ENCODE assay signal across 1 cellular context in the genomic region with DNA sequence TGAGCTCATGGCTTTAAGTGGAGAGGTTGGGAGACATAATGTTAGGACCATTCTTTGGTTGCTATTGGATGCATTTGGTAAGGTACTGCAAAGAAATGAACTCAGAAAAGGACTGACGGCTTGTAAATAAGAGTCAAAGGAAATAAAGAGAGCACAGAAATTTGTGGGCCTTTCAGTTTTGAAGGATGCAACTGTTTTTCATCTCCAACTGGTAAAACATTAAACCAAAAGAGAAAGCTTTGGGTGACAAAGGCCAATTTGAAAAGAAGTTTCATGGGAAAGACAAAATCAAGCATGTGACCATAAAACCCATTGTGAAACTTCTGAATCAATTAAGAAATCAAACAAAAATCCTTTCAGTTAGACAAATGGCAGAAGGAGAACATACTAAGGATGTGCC.
TF ChIP-seq lines count a peak whose summit lies in the region.

No MANE protein-coding gene starts in this region.

TF ChIP-seq in HepG2, 621 proteins besides CTCF, POLR2A, EP300 and RAD21 (continued from another document and continues in another):
- TF ChIP-seq GATAD2A (CRISPR knock-in tag; IDR thresholded peaks at IDR 0.05) (no peak; the same call in 1 of the 2 replicates), TCF7 (IDR thresholded peaks at IDR 0.05; ENCODE audit: low read depth) (peak; percentile 35; the same call in 1 of the 2 replicates), CEBPB (IDR thresholded peaks at IDR 0.05; ENCODE audit: borderline replicate concordance, low read depth, low read length) (peak; percentile 48; the same call in 1 of the 2 replicates), MYC (CRISPR knock-in tag; IDR thresholded peaks at IDR 0.05; ENCODE audit: borderline replicate concordance) (no peak), KDM1A (CRISPR knock-in tag; IDR thresholded peaks at IDR 0.05) (0 out of 2 replicates have a peak, but pooled peaks have one; percentile 32), CREB1 (IDR thresholded peaks at IDR 0.05) (no peak), CREB1 (CRISPR knock-in tag; IDR thresholded peaks at IDR 0.05) (0 out of 2 replicates have a peak, but pooled peaks have one; percentile 34), HNF4A (CRISPR knock-in tag; IDR thresholded peaks at IDR 0.05) (peak; percentile 24; the same call in 1 of the 2 replicates), MEIS2 (CRISPR knock-in tag; IDR thresholded peaks at IDR 0.05) (no peak), SOX5 (CRISPR knock-in tag; IDR thresholded peaks at IDR 0.05; ENCODE audit: borderline replicate concordance) (peak; percentile 74; the same call in 1 of the 2 replicates), ZNF136 (CRISPR knock-in tag; IDR thresholded peaks at IDR 0.05; ENCODE audit: low read depth) (no peak), GPN1 (CRISPR knock-in tag; IDR thresholded peaks at IDR 0.05; ENCODE audit: borderline replicate concordance) (no peak), NFRKB (IDR thresholded peaks at IDR 0.05) (no peak), GTF3A (CRISPR knock-in tag; conservative IDR thresholded peaks at IDR 0.05) (no peak), RXRB (CRISPR knock-in tag; IDR thresholded peaks at IDR 0.05; ENCODE audit: borderline replicate concordance) (0 out of 2 replicates have a peak, but pooled peaks have one; percentile 12), ZIK1 (CRISPR knock-in tag; IDR thresholded peaks at IDR 0.05; ENCODE audit: borderline replicate concordance, low read depth) (no peak), HNRNPK (IDR thresholded peaks at IDR 0.05; ENCODE audit: low read depth, low read length, poor library complexity, severe bottlenecking) (no peak), PHF8 (CRISPR knock-in tag; IDR thresholded peaks at IDR 0.05) (no peak), SMARCC2 (IDR thresholded peaks at IDR 0.05) (no peak), KLF16 (CRISPR knock-in tag; IDR thresholded peaks at IDR 0.05) (no peak), TARDBP (CRISPR knock-in tag; IDR thresholded peaks at IDR 0.05) (no peak), RFXANK (CRISPR knock-in tag; IDR thresholded peaks at IDR 0.05) (no peak), ZFP37 (CRISPR knock-in tag; IDR thresholded peaks at IDR 0.05; ENCODE audit: borderline replicate concordance) (no peak), RBFOX2 (IDR thresholded peaks at IDR 0.05; ENCODE audit: low read depth, low read length) (no peak), ZFP62 (CRISPR knock-in tag; IDR thresholded peaks at IDR 0.05) (no peak), PCBP2 (optimal IDR thresholded peaks at IDR 0.05; ENCODE audit: low read depth, low read length, poor library complexity, severe bottlenecking) (no peak), ZNF337 (CRISPR knock-in tag; IDR thresholded peaks at IDR 0.05; ENCODE audit: borderline replicate concordance, low read depth) (no peak)
- TF ChIP-seq, protein P1, sequence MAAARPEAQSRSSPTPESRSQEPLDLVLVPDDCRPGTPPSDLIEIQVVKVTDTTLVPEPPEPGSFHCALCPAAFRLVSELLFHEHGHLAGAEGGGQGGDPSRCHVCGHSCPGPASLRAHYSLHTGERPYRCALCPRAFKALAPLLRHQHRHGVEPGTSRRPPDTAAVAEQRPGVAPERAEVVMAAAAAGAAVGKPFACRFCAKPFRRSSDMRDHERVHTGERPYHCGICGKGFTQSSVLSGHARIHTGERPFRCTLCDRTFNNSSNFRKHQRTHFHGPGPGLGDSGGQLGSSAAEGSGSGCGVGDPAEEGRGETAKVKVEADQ (CRISPR knock-in tag; IDR thresholded peaks at IDR 0.05; ENCODE audit: borderline replicate concordance) = no peak
- TF ChIP-seq, protein P2, sequence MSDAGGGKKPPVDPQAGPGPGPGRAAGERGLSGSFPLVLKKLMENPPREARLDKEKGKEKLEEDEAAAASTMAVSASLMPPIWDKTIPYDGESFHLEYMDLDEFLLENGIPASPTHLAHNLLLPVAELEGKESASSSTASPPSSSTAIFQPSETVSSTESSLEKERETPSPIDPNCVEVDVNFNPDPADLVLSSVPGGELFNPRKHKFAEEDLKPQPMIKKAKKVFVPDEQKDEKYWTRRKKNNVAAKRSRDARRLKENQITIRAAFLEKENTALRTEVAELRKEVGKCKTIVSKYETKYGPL (CRISPR knock-in tag; IDR thresholded peaks at IDR 0.05) = no peak
- TF ChIP-seq, protein P3, sequence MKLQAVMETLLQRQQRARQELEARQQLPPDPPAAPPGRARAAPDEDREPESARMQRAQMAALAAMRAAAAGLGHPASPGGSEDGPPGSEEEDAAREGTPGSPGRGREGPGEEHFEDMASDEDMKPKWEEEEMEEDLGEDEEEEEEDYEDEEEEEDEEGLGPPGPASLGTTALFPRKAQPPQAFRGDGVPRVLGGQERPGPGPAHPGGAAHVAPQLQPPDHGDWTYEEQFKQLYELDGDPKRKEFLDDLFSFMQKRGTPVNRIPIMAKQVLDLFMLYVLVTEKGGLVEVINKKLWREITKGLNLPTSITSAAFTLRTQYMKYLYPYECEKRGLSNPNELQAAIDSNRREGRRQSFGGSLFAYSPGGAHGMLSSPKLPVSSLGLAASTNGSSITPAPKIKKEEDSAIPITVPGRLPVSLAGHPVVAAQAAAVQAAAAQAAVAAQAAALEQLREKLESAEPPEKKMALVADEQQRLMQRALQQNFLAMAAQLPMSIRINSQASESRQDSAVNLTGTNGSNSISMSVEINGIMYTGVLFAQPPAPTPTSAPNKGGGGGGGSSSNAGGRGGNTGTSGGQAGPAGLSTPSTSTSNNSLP (IDR thresholded peaks at IDR 0.05; ENCODE audit: low read depth, low read length) = peak; percentile 38; the same call in 1 of the 2 replicates
- TF ChIP-seq, protein P4, sequence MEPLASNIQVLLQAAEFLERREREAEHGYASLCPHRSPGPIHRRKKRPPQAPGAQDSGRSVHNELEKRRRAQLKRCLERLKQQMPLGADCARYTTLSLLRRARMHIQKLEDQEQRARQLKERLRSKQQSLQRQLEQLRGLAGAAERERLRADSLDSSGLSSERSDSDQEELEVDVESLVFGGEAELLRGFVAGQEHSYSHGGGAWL (CRISPR knock-in tag; IDR thresholded peaks at IDR 0.05) = no peak
- TF ChIP-seq, protein P5, sequence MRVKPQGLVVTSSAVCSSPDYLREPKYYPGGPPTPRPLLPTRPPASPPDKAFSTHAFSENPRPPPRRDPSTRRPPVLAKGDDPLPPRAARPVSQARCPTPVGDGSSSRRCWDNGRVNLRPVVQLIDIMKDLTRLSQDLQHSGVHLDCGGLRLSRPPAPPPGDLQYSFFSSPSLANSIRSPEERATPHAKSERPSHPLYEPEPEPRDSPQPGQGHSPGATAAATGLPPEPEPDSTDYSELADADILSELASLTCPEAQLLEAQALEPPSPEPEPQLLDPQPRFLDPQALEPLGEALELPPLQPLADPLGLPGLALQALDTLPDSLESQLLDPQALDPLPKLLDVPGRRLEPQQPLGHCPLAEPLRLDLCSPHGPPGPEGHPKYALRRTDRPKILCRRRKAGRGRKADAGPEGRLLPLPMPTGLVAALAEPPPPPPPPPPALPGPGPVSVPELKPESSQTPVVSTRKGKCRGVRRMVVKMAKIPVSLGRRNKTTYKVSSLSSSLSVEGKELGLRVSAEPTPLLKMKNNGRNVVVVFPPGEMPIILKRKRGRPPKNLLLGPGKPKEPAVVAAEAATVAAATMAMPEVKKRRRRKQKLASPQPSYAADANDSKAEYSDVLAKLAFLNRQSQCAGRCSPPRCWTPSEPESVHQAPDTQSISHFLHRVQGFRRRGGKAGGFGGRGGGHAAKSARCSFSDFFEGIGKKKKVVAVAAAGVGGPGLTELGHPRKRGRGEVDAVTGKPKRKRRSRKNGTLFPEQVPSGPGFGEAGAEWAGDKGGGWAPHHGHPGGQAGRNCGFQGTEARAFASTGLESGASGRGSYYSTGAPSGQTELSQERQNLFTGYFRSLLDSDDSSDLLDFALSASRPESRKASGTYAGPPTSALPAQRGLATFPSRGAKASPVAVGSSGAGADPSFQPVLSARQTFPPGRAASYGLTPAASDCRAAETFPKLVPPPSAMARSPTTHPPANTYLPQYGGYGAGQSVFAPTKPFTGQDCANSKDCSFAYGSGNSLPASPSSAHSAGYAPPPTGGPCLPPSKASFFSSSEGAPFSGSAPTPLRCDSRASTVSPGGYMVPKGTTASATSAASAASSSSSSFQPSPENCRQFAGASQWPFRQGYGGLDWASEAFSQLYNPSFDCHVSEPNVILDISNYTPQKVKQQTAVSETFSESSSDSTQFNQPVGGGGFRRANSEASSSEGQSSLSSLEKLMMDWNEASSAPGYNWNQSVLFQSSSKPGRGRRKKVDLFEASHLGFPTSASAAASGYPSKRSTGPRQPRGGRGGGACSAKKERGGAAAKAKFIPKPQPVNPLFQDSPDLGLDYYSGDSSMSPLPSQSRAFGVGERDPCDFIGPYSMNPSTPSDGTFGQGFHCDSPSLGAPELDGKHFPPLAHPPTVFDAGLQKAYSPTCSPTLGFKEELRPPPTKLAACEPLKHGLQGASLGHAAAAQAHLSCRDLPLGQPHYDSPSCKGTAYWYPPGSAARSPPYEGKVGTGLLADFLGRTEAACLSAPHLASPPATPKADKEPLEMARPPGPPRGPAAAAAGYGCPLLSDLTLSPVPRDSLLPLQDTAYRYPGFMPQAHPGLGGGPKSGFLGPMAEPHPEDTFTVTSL (CRISPR knock-in tag; IDR thresholded peaks at IDR 0.05; ENCODE audit: borderline replicate concordance) = peak; percentile 55; the same call in 1 of the 2 replicates
- TF ChIP-seq, protein P6, sequence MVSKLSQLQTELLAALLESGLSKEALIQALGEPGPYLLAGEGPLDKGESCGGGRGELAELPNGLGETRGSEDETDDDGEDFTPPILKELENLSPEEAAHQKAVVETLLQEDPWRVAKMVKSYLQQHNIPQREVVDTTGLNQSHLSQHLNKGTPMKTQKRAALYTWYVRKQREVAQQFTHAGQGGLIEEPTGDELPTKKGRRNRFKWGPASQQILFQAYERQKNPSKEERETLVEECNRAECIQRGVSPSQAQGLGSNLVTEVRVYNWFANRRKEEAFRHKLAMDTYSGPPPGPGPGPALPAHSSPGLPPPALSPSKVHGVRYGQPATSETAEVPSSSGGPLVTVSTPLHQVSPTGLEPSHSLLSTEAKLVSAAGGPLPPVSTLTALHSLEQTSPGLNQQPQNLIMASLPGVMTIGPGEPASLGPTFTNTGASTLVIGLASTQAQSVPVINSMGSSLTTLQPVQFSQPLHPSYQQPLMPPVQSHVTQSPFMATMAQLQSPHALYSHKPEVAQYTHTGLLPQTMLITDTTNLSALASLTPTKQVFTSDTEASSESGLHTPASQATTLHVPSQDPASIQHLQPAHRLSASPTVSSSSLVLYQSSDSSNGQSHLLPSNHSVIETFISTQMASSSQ (IDR thresholded peaks at IDR 0.05; ENCODE audit: low read depth) = peak; percentile 67
- TF ChIP-seq, protein P6 (CRISPR knock-in tag; IDR thresholded peaks at IDR 0.05; ENCODE audit: borderline replicate concordance) = peak; percentile 74; the same call in 1 of the 2 replicates
- TF ChIP-seq, protein P7, sequence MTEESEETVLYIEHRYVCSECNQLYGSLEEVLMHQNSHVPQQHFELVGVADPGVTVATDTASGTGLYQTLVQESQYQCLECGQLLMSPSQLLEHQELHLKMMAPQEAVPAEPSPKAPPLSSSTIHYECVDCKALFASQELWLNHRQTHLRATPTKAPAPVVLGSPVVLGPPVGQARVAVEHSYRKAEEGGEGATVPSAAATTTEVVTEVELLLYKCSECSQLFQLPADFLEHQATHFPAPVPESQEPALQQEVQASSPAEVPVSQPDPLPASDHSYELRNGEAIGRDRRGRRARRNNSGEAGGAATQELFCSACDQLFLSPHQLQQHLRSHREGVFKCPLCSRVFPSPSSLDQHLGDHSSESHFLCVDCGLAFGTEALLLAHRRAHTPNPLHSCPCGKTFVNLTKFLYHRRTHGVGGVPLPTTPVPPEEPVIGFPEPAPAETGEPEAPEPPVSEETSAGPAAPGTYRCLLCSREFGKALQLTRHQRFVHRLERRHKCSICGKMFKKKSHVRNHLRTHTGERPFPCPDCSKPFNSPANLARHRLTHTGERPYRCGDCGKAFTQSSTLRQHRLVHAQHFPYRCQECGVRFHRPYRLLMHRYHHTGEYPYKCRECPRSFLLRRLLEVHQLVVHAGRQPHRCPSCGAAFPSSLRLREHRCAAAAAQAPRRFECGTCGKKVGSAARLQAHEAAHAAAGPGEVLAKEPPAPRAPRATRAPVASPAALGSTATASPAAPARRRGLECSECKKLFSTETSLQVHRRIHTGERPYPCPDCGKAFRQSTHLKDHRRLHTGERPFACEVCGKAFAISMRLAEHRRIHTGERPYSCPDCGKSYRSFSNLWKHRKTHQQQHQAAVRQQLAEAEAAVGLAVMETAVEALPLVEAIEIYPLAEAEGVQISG (CRISPR knock-in tag; IDR thresholded peaks at IDR 0.05) = no peak
- TF ChIP-seq, protein P8, sequence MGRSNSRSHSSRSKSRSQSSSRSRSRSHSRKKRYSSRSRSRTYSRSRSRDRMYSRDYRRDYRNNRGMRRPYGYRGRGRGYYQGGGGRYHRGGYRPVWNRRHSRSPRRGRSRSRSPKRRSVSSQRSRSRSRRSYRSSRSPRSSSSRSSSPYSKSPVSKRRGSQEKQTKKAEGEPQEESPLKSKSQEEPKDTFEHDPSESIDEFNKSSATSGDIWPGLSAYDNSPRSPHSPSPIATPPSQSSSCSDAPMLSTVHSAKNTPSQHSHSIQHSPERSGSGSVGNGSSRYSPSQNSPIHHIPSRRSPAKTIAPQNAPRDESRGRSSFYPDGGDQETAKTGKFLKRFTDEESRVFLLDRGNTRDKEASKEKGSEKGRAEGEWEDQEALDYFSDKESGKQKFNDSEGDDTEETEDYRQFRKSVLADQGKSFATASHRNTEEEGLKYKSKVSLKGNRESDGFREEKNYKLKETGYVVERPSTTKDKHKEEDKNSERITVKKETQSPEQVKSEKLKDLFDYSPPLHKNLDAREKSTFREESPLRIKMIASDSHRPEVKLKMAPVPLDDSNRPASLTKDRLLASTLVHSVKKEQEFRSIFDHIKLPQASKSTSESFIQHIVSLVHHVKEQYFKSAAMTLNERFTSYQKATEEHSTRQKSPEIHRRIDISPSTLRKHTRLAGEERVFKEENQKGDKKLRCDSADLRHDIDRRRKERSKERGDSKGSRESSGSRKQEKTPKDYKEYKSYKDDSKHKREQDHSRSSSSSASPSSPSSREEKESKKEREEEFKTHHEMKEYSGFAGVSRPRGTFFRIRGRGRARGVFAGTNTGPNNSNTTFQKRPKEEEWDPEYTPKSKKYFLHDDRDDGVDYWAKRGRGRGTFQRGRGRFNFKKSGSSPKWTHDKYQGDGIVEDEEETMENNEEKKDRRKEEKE (IDR thresholded peaks at IDR 0.05) = no peak
